In genomic region chr9:124658165-124659017, GRCh38 we compare ENCODE assay signal across 8 cellular contexts.
DNase-seq lines count a peak whose midpoint lies in the region; ATAC-seq lines count a peak whose summit lies in the region.

No MANE protein-coding gene starts in this region.

- DNase-seq in activated gamma-delta T cell treated with Interleukin-2 at 50 U/mL for 16 hours (peak; percentile 5), activated gamma-delta T cell (lab: John Stamatoyannopoulos, UW) (no peak), NCI-H1436 treated with DMSO at 0.1 percent for 48 hours (lab: John Stamatoyannopoulos, UW) (peak; percentile 94), T1000 (lab: John Stamatoyannopoulos, UW) (peak; percentile 29), dedifferentiated amniotic fluid mesenchymal stem cell (ENCODE audit: extremely low spot score) (peak; percentile 96), kidney tubule cell (ENCODE audit: low spot score) (peak; percentile 98)
- peak in 2 of 3 donors; percentile 23 to 31 for DNase-seq in stimulated activated CD4-positive, alpha-beta T cell treated with anti-CD3 and anti-CD28 coated beads, Interleukin-12 subunit alpha, Interleukin-12 subunit beta, amount 100 ng/mL, for 48 hours (ENCODE audit: low read depth in 2 of 3, low spot score in 1 of 3)

- ATAC-seq in HG02840 (IDR thresholded peaks at IDR 0.05; ENCODE audit: low FRiP score, unreplicated experiment) = peak; percentile 83
